9 cellular contexts compared by ENCODE assay signal in the genomic region with DNA sequence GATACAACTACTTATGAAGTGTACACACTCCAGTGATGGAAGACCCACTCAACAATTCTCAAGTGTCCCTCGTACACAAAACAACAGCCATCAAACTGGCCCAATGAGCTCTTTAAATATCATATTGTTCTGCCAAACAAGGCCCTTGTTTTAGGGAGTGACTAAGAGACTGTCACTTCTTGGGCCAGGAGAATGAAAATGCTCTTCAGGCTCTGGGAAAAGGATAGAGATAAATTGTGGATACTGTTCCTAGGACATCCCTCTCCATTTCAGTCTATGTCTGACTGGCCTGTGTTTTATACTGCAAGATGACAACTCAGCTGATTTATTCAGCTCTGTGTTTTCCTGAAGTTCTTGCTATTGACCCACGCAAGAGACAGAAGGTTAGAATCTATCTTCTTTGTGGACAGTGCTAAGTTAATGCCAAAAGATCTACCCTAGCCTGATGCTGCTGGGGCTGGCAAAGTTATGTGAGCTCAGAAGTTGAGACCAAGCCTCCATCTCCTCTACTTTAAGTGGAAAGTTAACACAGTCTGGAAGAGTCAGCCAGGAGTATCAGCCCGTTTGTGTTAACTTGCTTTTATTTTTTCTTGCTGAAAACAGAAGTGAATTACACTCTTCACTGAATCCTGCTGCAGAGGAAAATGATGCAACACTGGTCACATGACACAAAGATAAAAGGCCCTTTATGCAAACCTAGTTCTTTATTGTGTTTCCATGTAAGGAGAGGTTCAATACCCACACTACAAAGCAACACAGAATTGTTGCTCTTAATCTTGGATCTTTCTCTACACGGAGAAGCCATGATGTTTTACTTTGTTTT. TPM values are rescaled to one million over a fixed set of nuclear protein-coding genes. Genes with fewer than 3 reads are reported as not detected.
DNase-seq lines count a peak whose midpoint lies in the region; ATAC-seq and TF ChIP-seq lines count a peak whose summit lies in the region.
"Had no signal": no experiment of that assay in that cellular context is flagged by ENCODE, and none has a peak within 500 bp of the region (broad histone marks: within the 10 kb centered on the region; RNA-seq: fewer than 3 reads in every experiment).

No MANE protein-coding gene starts in this region.

- H3K36me3 ChIP-seq in SK-N-SH (replicated peaks in 1 of 2; ENCODE audit: control insufficient read depth in 1 of 2, insufficient read depth in 2 of 2, low read length in 1 of 2): no peaks in the 10 kb centered on the region
- H3K36me3 ChIP-seq in neutrophil: peaks cover 28% of the 10 kb centered on the region

- peak overlapping the region; percentile 54 for H2AFZ ChIP-seq in SK-N-SH (ENCODE audit: low read depth)
- H2AFZ ChIP-seq: parathyroid adenoma had no signal

- WGBS in SK-N-SH (ENCODE audit: low lambda C conversion rate): 71% methylated on average over 4 of the region's 4 CpGs

- CTCF ChIA-PET in SK-N-SH (lab: Yijun Ruan, JAX): interaction anchor here (1.5 kb wide), 1 partner anchor 26 kb away, joined by 3 read pairs; no protein-coding TSS in a partner anchor

- no peak for DNase-seq in SK-N-SH
- peak; percentile 52 for DNase-seq in SIG-M5 (lab: John Stamatoyannopoulos, UW)
- DNase-seq in epithelial cell of esophagus (ENCODE audit: low read depth): peak; percentile 18
- DNase-seq in OCI-M2 (lab: John Stamatoyannopoulos, UW; ENCODE audit: unreplicated experiment): no peak
- no peak for DNase-seq in stimulated activated CD4-positive, alpha-beta T cell treated with anti-CD3 and anti-CD28 coated beads, Interleukin-4, amount 100 ng/mL, for 1 hour

- no peak overlapping the region for H3K4me2 ChIP-seq in SK-N-SH

- no peak for TF ChIP-seq RAD21 in SK-N-SH (IDR thresholded peaks at IDR 0.05; ENCODE audit: low read length)

- peaks cover 13% of the 10 kb centered on the region in 2 experiments; a peak in 2 of 4 replicates for H3K4me1 ChIP-seq in SK-N-SH (ENCODE audit: control insufficient read depth in 1 of 2, insufficient read depth in 2 of 2, low read depth in 1 of 2, low read length in 1 of 2)
- H3K4me1 ChIP-seq in neutrophil (ENCODE audit: control insufficient read depth in 1 of 2, insufficient read depth in 1 of 2, low read depth in 1 of 2, low read length in 1 of 2): peaks cover 58 to 75% of the 10 kb centered on the region in 2 experiments
- H3K4me1 ChIP-seq: parathyroid adenoma had no signal

- H3K27me3 ChIP-seq in SK-N-SH (ENCODE audit: insufficient read depth) (no peaks in the 10 kb centered on the region), neutrophil (no peaks in the 10 kb centered on the region)

- no peak overlapping the region; a peak in 1 of 4 replicates for H3K27ac ChIP-seq in SK-N-SH (ENCODE audit: low read depth in 2 of 2, low read length in 1 of 2)
- peak overlapping the region; percentile 87 for H3K27ac ChIP-seq in neutrophil
- H3K27ac ChIP-seq: parathyroid adenoma had no signal

- H3F3A ChIP-seq in SK-N-SH (replicated peaks; ENCODE audit: insufficient read depth): no peaks in the 10 kb centered on the region

- POLR2A ChIA-PET in SK-N-SH (lab: Yijun Ruan, JAX): no interaction called here

- H3K9me2 ChIP-seq in SK-N-SH: no peaks in the 10 kb centered on the region

- no peak overlapping the region for H3K9ac ChIP-seq in SK-N-SH
- H3K9ac ChIP-seq: parathyroid adenoma had no signal

- no peaks in the 10 kb centered on the region for H3K9me3 ChIP-seq in SK-N-SH
- no peaks in the 10 kb centered on the region for H3K9me3 ChIP-seq in neutrophil

- no peaks in the 10 kb centered on the region for H4K20me1 ChIP-seq in SK-N-SH (ENCODE audit: insufficient read depth)

- TF ChIP-seq EP300 in SK-N-SH (IDR thresholded peaks at IDR 0.05; ENCODE audit: borderline replicate concordance in 1 of 2, low read depth in 1 of 2, low read length in 1 of 2): no peak

- ATAC-seq in SK-N-SH treated with all-trans-retinoic acid at 6 μM for 48 hours (no peak), HG02610 (IDR thresholded peaks at IDR 0.05; ENCODE audit: unreplicated experiment) (no peak)

- H3K4me3 ChIP-seq in SK-N-SH (ENCODE audit: low read depth in 2 of 2, low read length in 1 of 2) (no peak overlapping the region), epithelial cell of esophagus (ENCODE audit: low read length) (no peak overlapping the region), neutrophil (ENCODE audit: low read depth in 1 of 2, low read length in 1 of 2) (peak overlapping the region; percentile 38 to 44)

- no peaks in the 10 kb centered on the region for H3K79me2 ChIP-seq in SK-N-SH (ENCODE audit: insufficient read depth)
- H3K79me2 ChIP-seq: parathyroid adenoma had no signal

- no peak for TF ChIP-seq CTCF in SK-N-SH (IDR thresholded peaks at IDR 0.05)
- TF ChIP-seq CTCF in epithelial cell of esophagus (IDR thresholded peaks at IDR 0.05; ENCODE audit: insufficient read depth, low read depth, low read length, missing control alignments): no peak
- TF ChIP-seq CTCF in neutrophil (IDR thresholded peaks at IDR 0.05): no peak

TF ChIP-seq in SK-N-SH, 30 proteins besides CTCF, POLR2A, EP300 and RAD21:
- TF ChIP-seq MXI1 (IDR thresholded peaks at IDR 0.05; ENCODE audit: low read depth, low read length): no peak
- TF ChIP-seq, protein P1, sequence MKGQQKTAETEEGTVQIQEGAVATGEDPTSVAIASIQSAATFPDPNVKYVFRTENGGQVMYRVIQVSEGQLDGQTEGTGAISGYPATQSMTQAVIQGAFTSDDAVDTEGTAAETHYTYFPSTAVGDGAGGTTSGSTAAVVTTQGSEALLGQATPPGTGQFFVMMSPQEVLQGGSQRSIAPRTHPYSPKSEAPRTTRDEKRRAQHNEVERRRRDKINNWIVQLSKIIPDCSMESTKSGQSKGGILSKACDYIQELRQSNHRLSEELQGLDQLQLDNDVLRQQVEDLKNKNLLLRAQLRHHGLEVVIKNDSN (IDR thresholded peaks at IDR 0.05; ENCODE audit: borderline replicate concordance, low read depth): peak; percentile 73; the same call in 1 of the 2 replicates

TF ChIP-seq in SK-N-SH treated with all-trans-retinoic acid at 6 μM for 48 hours, 23 proteins besides CTCF, POLR2A, EP300 and RAD21:
- TF ChIP-seq TCF4 (CRISPR knock-in tag; IDR thresholded peaks at IDR 0.05; ENCODE audit: borderline replicate concordance) (no peak), GLIS3 (CRISPR knock-in tag; IDR thresholded peaks at IDR 0.05) (no peak), TOX (CRISPR knock-in tag; IDR thresholded peaks at IDR 0.05; ENCODE audit: borderline replicate concordance) (no peak)
- TF ChIP-seq, protein P2, sequence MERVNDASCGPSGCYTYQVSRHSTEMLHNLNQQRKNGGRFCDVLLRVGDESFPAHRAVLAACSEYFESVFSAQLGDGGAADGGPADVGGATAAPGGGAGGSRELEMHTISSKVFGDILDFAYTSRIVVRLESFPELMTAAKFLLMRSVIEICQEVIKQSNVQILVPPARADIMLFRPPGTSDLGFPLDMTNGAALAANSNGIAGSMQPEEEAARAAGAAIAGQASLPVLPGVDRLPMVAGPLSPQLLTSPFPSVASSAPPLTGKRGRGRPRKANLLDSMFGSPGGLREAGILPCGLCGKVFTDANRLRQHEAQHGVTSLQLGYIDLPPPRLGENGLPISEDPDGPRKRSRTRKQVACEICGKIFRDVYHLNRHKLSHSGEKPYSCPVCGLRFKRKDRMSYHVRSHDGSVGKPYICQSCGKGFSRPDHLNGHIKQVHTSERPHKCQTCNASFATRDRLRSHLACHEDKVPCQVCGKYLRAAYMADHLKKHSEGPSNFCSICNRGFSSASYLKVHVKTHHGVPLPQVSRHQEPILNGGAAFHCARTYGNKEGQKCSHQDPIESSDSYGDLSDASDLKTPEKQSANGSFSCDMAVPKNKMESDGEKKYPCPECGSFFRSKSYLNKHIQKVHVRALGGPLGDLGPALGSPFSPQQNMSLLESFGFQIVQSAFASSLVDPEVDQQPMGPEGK (CRISPR knock-in tag; IDR thresholded peaks at IDR 0.05; ENCODE audit: borderline replicate concordance): no peak
- TF ChIP-seq, protein P3, sequence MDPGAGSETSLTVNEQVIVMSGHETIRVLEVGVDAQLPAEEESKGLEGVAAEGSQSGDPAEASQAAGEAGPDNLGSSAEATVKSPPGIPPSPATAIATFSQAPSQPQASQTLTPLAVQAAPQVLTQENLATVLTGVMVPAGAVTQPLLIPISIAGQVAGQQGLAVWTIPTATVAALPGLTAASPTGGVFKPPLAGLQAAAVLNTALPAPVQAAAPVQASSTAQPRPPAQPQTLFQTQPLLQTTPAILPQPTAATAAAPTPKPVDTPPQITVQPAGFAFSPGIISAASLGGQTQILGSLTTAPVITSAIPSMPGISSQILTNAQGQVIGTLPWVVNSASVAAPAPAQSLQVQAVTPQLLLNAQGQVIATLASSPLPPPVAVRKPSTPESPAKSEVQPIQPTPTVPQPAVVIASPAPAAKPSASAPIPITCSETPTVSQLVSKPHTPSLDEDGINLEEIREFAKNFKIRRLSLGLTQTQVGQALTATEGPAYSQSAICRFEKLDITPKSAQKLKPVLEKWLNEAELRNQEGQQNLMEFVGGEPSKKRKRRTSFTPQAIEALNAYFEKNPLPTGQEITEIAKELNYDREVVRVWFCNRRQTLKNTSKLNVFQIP (CRISPR knock-in tag; IDR thresholded peaks at IDR 0.05; ENCODE audit: borderline replicate concordance, low read depth): no peak
TF ChIP-seq in SK-N-SH treated with all-trans-retinoic acid at 6 μM for 48 hours: peak in this region for 0.

RNA-seq across cellular contexts. Expression of a gene that starts 14.6 kb away (rescaled TPM):
- 1.4 and 2.1 TPM in 2 replicates for polyA plus RNA-seq in SK-N-SH (2012; rRNA removed)
- polyA plus RNA-seq in SK-N-SH (2012; cell fraction: cytosol; rRNA removed): 1.0 and 1.9 TPM in 2 replicates
- polyA plus RNA-seq in SK-N-SH (2012; cell fraction: nucleus; rRNA removed): 3.1 and 3.5 TPM in 2 replicates

Comparison
In these comparisons a context has a peak if more than half of its experiments do, and no peak if none do; other contexts are left out.
1. DNase-seq: peak in SIG-M5 (single experiment) and epithelial cell of esophagus (single experiment); none in SK-N-SH (single experiment), OCI-M2 (single experiment) and stimulated activated CD4-positive, alpha-beta T cell treated with anti-CD3 and anti-CD28 coated beads, Interleukin-4, amount 100 ng/mL, for 1 hour (single experiment).
2. H3K4me3 ChIP-seq: peak in neutrophil (2 of 2); none in SK-N-SH (0 of 2) and epithelial cell of esophagus (single experiment).